Comparison of ENCODE assay signal across 1 cellular context in genomic region chr7:76397409-76398183, GRCh38.
TF ChIP-seq lines count a peak whose summit lies in the region.

No MANE protein-coding gene starts in this region.

TF ChIP-seq in K562, 482 proteins besides CTCF, POLR2A, EP300 and RAD21 (continued from another document and continues in another):
- TF ChIP-seq ELK1 (CRISPR knock-in tag; IDR thresholded peaks at IDR 0.05) (no peak), CCNT2 (IDR thresholded peaks at IDR 0.05; ENCODE audit: borderline replicate concordance, extremely low read depth, insufficient read length, low read depth, low read length) (peak; percentile 63), BCL6 (CRISPR knock-in tag; IDR thresholded peaks at IDR 0.05) (0 out of 2 replicates have a peak, but pooled peaks have one; percentile 33), HNRNPL (IDR thresholded peaks at IDR 0.05; ENCODE audit: low read depth, low read length) (peak; percentile 86), CHD4 (IDR thresholded peaks at IDR 0.05; ENCODE audit: insufficient read depth, insufficient replicate concordance, low read depth, low read length, poor library complexity, severe bottlenecking) (peak; percentile 41), PPARD (CRISPR knock-in tag; IDR thresholded peaks at IDR 0.05) (no peak), THRB (CRISPR knock-in tag; conservative IDR thresholded peaks at IDR 0.05) (no peak), RAD51 (IDR thresholded peaks at IDR 0.05; ENCODE audit: borderline replicate concordance, low read depth) (peak; percentile 11; the same call in 1 of the 2 replicates), KDM4B (IDR thresholded peaks at IDR 0.05; ENCODE audit: borderline replicate concordance in 2 of 2, low read depth in 1 of 2) (no peak), NCOA6 (IDR thresholded peaks at IDR 0.05) (no peak), FOXA3 (CRISPR knock-in tag; conservative IDR thresholded peaks at IDR 0.05 in 1 of 2, IDR thresholded peaks at IDR 0.05 in 1 of 2) (peak in 1 of 2 experiments; percentile 78; a peak in 1 of 4 replicates), GTF2B (IDR thresholded peaks at IDR 0.05; ENCODE audit: extremely low read depth, insufficient read length) (no peak), ZNF75A (CRISPR knock-in tag; IDR thresholded peaks at IDR 0.05) (no peak), ESRRA (IDR thresholded peaks at IDR 0.05; ENCODE audit: borderline replicate concordance, low read depth) (peak; percentile 38; the same call in 1 of the 2 replicates), CEBPB (tag; IDR thresholded peaks at IDR 0.05) (no peak), ZNF583 (CRISPR knock-in tag; IDR thresholded peaks at IDR 0.05) (peak; percentile 81), CHD2 (IDR thresholded peaks at IDR 0.05; ENCODE audit: low read depth, low read length) (0 out of 2 replicates have a peak, but pooled peaks have one; percentile 14), ZFP36 (IDR thresholded peaks at IDR 0.05; ENCODE audit: low read depth, low read length, partially characterized antibody) (peak; percentile 100), DLX4 (CRISPR knock-in tag; IDR thresholded peaks at IDR 0.05) (no peak), ERF (CRISPR knock-in tag; IDR thresholded peaks at IDR 0.05) (peak; percentile 72; the same call in 1 of the 2 replicates), OTX1 (CRISPR knock-in tag; IDR thresholded peaks at IDR 0.05) (0 out of 2 replicates have a peak, but pooled peaks have one; percentile 9), ARNT (IDR thresholded peaks at IDR 0.05) (peak; percentile 57 to 79; a peak in 2 of 4 replicates), SMAD4 (CRISPR knock-in tag; conservative IDR thresholded peaks at IDR 0.05) (peak; percentile 81), HOXB6 (CRISPR knock-in tag; IDR thresholded peaks at IDR 0.05; ENCODE audit: borderline replicate concordance) (no peak), PHF20 (IDR thresholded peaks at IDR 0.05; ENCODE audit: partially characterized antibody) (peak; percentile 31), CEBPG (CRISPR knock-in tag; IDR thresholded peaks at IDR 0.05) (peak; percentile 55; the same call in 1 of the 2 replicates), CEBPG (tag; conservative IDR thresholded peaks at IDR 0.05 in 1 of 2, IDR thresholded peaks at IDR 0.05 in 1 of 2) (no peak), CREB1 (IDR thresholded peaks at IDR 0.05) (no peak), CREB1 (CRISPR knock-in tag; IDR thresholded peaks at IDR 0.05) (peak; percentile 78), HDAC3 (IDR thresholded peaks at IDR 0.05; ENCODE audit: borderline replicate concordance, partially characterized antibody) (no peak), ZBTB7A (IDR thresholded peaks at IDR 0.05; ENCODE audit: borderline replicate concordance, control insufficient read depth, low read depth, low read length) (peak; percentile 53; the same call in 1 of the 2 replicates), ZBTB49 (CRISPR knock-in tag; IDR thresholded peaks at IDR 0.05; ENCODE audit: borderline replicate concordance) (no peak), PTTG1 (tag; IDR thresholded peaks at IDR 0.05; ENCODE audit: low read depth) (no peak), ZBTB11 (CRISPR knock-in tag; IDR thresholded peaks at IDR 0.05) (peak in 1 of 3 experiments; percentile 66; a peak in 1 of 6 replicates)
- TF ChIP-seq, protein P1, sequence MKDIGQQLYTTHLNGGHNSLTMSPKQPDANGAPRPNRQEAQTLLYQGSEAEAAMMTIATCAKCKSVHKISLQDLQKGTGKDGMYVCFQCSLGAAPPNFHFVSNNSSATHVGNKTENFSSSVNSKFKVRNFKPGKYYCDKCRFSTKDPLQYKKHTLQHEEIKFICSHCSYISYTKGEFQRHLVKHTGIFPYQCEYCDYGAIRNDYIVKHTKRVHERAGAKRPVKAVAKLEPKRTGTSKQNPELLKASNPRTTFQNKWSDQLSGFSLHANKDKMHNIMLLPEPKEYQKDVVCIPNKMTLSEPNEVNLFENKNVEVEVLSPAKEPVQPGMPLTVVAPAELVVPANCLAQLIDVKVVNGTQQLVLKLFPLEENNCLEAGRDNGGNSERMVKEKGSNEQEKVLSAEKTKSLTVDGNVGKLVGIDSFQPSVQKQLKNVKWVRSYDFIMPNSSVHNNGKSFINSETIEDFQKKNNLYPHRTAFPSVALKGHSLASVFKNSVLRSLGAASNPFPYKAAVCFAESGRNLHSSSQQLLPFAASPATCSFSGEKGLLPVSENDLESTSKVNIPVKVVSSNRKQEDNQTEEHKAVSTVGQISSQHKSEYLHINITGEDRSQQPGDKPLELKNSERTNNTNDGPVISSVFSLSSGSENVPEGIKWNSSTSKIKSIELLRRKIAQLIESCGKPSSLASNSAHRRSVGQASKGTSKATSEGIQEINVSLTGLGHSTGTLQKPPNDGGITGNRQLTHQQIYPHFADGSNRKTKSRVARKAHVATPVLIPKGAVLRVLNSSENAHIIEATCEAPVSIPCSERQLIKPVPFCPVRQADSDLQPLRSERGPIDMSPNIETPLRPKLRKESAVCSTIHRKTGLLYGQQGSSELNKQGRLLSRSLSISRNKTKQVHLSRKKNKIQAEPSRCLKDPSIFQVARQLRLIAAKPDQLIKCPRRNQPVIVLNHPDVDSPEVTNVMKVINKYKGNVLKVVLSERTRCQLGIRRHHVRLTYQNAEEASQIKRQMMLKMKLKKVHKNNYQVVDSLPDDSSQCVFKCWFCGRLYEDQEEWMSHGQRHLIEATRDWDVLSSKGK (CRISPR knock-in tag; IDR thresholded peaks at IDR 0.05), result no peak
- TF ChIP-seq, protein P2, sequence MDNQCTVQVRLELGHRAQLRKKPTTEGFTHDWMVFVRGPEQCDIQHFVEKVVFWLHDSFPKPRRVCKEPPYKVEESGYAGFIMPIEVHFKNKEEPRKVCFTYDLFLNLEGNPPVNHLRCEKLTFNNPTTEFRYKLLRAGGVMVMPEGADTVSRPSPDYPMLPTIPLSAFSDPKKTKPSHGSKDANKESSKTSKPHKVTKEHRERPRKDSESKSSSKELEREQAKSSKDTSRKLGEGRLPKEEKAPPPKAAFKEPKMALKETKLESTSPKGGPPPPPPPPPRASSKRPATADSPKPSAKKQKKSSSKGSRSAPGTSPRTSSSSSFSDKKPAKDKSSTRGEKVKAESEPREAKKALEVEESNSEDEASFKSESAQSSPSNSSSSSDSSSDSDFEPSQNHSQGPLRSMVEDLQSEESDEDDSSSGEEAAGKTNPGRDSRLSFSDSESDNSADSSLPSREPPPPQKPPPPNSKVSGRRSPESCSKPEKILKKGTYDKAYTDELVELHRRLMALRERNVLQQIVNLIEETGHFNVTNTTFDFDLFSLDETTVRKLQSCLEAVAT (IDR thresholded peaks at IDR 0.05), result peak in 1 of 2 experiments; percentile 47; a peak in 1 of 4 replicates
- TF ChIP-seq, protein P3, sequence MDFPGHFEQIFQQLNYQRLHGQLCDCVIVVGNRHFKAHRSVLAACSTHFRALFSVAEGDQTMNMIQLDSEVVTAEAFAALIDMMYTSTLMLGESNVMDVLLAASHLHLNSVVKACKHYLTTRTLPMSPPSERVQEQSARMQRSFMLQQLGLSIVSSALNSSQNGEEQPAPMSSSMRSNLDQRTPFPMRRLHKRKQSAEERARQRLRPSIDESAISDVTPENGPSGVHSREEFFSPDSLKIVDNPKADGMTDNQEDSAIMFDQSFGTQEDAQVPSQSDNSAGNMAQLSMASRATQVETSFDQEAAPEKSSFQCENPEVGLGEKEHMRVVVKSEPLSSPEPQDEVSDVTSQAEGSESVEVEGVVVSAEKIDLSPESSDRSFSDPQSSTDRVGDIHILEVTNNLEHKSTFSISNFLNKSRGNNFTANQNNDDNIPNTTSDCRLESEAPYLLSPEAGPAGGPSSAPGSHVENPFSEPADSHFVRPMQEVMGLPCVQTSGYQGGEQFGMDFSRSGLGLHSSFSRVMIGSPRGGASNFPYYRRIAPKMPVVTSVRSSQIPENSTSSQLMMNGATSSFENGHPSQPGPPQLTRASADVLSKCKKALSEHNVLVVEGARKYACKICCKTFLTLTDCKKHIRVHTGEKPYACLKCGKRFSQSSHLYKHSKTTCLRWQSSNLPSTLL (IDR thresholded peaks at IDR 0.05), result 0 out of 2 replicates have a peak, but pooled peaks have one; percentile 11
- TF ChIP-seq, protein P4, sequence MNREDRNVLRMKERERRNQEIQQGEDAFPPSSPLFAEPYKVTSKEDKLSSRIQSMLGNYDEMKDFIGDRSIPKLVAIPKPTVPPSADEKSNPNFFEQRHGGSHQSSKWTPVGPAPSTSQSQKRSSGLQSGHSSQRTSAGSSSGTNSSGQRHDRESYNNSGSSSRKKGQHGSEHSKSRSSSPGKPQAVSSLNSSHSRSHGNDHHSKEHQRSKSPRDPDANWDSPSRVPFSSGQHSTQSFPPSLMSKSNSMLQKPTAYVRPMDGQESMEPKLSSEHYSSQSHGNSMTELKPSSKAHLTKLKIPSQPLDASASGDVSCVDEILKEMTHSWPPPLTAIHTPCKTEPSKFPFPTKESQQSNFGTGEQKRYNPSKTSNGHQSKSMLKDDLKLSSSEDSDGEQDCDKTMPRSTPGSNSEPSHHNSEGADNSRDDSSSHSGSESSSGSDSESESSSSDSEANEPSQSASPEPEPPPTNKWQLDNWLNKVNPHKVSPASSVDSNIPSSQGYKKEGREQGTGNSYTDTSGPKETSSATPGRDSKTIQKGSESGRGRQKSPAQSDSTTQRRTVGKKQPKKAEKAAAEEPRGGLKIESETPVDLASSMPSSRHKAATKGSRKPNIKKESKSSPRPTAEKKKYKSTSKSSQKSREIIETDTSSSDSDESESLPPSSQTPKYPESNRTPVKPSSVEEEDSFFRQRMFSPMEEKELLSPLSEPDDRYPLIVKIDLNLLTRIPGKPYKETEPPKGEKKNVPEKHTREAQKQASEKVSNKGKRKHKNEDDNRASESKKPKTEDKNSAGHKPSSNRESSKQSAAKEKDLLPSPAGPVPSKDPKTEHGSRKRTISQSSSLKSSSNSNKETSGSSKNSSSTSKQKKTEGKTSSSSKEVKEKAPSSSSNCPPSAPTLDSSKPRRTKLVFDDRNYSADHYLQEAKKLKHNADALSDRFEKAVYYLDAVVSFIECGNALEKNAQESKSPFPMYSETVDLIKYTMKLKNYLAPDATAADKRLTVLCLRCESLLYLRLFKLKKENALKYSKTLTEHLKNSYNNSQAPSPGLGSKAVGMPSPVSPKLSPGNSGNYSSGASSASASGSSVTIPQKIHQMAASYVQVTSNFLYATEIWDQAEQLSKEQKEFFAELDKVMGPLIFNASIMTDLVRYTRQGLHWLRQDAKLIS (CRISPR knock-in tag; IDR thresholded peaks at IDR 0.05), result peak; percentile 79; the same call in 1 of the 2 replicates
